In the genomic region with DNA sequence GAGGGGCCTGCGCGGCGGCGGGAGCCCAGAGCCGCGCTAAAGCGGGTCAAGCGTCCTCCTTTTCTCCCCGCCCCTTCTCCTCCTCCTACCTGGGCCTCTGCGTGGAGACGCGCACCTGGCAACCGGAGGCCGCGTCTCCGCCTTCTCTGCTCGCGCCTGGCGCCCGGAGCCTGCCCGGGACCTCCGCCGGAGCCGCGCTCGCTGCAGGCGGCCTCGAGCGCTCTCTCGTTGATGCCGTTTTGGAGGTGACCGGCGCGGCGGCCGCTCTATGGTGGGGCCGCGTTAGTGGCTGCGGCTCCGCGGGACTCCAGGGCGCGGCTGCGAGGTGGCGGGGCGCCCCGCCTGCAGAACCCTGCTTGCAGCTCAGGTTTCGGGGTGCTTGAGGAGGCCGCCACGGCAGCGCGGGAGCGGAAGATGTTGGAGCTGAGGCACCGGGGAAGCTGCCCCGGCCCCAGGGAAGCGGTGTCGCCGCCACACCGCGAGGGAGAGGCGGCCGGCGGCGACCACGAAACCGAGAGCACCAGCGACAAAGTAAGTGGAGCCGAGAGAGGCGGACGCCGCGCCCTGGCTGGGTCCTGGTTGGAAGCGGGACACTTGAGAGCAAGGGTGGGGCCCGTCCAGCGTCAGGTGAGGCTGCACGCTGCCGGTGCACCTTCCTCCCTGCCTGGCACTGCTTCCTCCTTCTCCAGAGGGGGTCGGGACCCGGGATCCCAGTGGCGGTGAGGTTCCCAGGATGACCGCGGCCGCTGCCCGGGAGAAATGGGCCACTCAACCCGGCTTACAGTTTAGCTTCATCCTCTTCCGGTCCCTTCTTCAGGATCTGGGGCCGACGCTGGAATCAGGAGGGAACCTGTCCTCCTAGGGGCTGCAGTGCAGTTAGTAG, we compare ENCODE assay signal across 9 cellular contexts. TPM values are rescaled to one million over a fixed set of nuclear protein-coding genes. Genes with fewer than 3 reads are reported as not detected.
DNase-seq lines count a peak whose midpoint lies in the region; ATAC-seq and TF ChIP-seq lines count a peak whose summit lies in the region.
"Had no signal": no experiment of that assay in that cellular context is flagged by ENCODE, and none has a peak within 500 bp of the region (broad histone marks: within the 10 kb centered on the region; RNA-seq: fewer than 3 reads in every experiment).

A gene (plus strand): TSS at position 140 of the 883 bp plus-strand sequence. CDS start 275 bp downstream, at position 415.

- H3K9me3 ChIP-seq in CD4-positive, alpha-beta memory T cell (ENCODE audit: control insufficient read depth in 1 of 2, low read length in 2 of 2): no peaks in the 10 kb centered on the region
- no peaks in the 10 kb centered on the region for H3K9me3 ChIP-seq in SJCRH30 (replicated peaks)
- H3K9me3 ChIP-seq in left lung: peaks cover 0 to 2% of the 10 kb centered on the region in 2 donors

- H3K27me3 ChIP-seq in CD4-positive, alpha-beta memory T cell (ENCODE audit: insufficient read depth, low read length): peaks cover 7% of the 10 kb centered on the region
- H3K27me3 ChIP-seq in SJCRH30: 0 out of 2 replicates have a peak, but pooled peaks cover 4% of the 10 kb centered on the region
- H3K27me3 ChIP-seq in left lung: peaks cover 4 to 72% of the 10 kb centered on the region in 2 donors

- H3K9me3 Mint-ChIP-seq in CD4-positive, alpha-beta memory T cell: peaks cover 0 to 8% (median 1%) of the 10 kb centered on the region in 8 donors
- peaks cover 0 to 7% of the 10 kb centered on the region in 2 donors for H3K9me3 Mint-ChIP-seq in stimulated activated naive B cell treated with anti-CD40 and anti-IgM and Interleukin-4, amounts not matched to agents 10 μg/mL and 1 μg/mL and 100 μg/mL, for 72 hours

- H3K27me3 Mint-ChIP-seq in CD4-positive, alpha-beta memory T cell: peaks cover 18 to 32% of the 10 kb centered on the region in 2 donors
- H3K27me3 Mint-ChIP-seq in stimulated activated naive B cell treated with anti-CD40 and anti-IgM and Interleukin-4, amounts not matched to agents 10 μg/mL and 1 μg/mL and 100 μg/mL, for 72 hours: peaks cover 46 to 73% of the 10 kb centered on the region in 2 donors

- intact Hi-C loops in CD4-positive, alpha-beta memory T cell (cut with micrococcal nuclease): loop anchor here (5.0 kb wide), 1 partner anchor 1681 kb away; a partner anchor contains a TSS
- intact Hi-C loops in left lung (cut with DNase I): loop anchor here in 1 of 2 donors (10.0 kb wide), 1 partner anchor 392 kb away; no protein-coding TSS in a partner anchor

- H3K4me1 Mint-ChIP-seq in CD4-positive, alpha-beta memory T cell: peaks cover 9 to 18% (median 15%) of the 10 kb centered on the region in 4 donors
- H3K4me1 Mint-ChIP-seq in stimulated activated naive B cell treated with anti-CD40 and anti-IgM and Interleukin-4, amounts not matched to agents 10 μg/mL and 1 μg/mL and 100 μg/mL, for 72 hours: peaks cover 11 to 17% of the 10 kb centered on the region in 2 donors

- CTCF ChIA-PET in CD4-positive, alpha-beta memory T cell (lab: Charles Lee; ENCODE audit: partially characterized antibody): interaction anchor here (1.1 kb wide), 1 partner anchor 9 kb away, joined by 3 read pairs; no protein-coding TSS in a partner anchor

- POLR2A ChIA-PET in CD4-positive, alpha-beta memory T cell (lab: Charles Lee; ENCODE audit: partially characterized antibody): interaction anchor here (1.4 kb wide), 1 partner anchor 9 kb away, joined by 4 read pairs; no protein-coding TSS in a partner anchor

- H3K27ac ChIP-seq in CD4-positive, alpha-beta memory T cell (ENCODE audit: low read depth, low read length): peak within 1 kb of the TSS; percentile 31
- H3K27ac ChIP-seq in SJCRH30: no peak within 1 kb of the TSS
- peak within 1 kb of the TSS; percentile 82 to 88 for H3K27ac ChIP-seq in left lung

- peaks cover 19% of the 10 kb centered on the region for H3K4me1 ChIP-seq in CD4-positive, alpha-beta memory T cell (ENCODE audit: insufficient read depth, low read length)
- H3K4me1 ChIP-seq in SJCRH30 (no peaks in the 10 kb centered on the region; the same call in 1 of the 2 replicates), left lung (peaks cover 0 to 9% of the 10 kb centered on the region in 2 donors)

- H3K4me3 Mint-ChIP-seq in CD4-positive, alpha-beta memory T cell: peak within 1 kb of the TSS; percentile 83 to 91 (median 88)
- peak within 1 kb of the TSS; percentile 77 to 83 for H3K4me3 Mint-ChIP-seq in stimulated activated naive B cell treated with anti-CD40 and anti-IgM and Interleukin-4, amounts not matched to agents 10 μg/mL and 1 μg/mL and 100 μg/mL, for 72 hours

- no peaks in the 10 kb centered on the region for H3K36me3 ChIP-seq in CD4-positive, alpha-beta memory T cell (ENCODE audit: insufficient read depth, low read length)
- no peaks in the 10 kb centered on the region for H3K36me3 ChIP-seq in SJCRH30
- H3K36me3 ChIP-seq in left lung: no peaks in the 10 kb centered on the region

- TF ChIP-seq CTCF in left lung (IDR thresholded peaks at IDR 0.05): no peak

- peak within 1 kb of the TSS; percentile 50 to 51 for H3K4me3 ChIP-seq in CD4-positive, alpha-beta memory T cell (ENCODE audit: low read length in 2 of 2)
- peak within 1 kb of the TSS; percentile 77 for H3K4me3 ChIP-seq in SJCRH30
- peak within 1 kb of the TSS; percentile 83 to 85 for H3K4me3 ChIP-seq in left lung

- peak in 2 of 5 donors; percentile 19 to 53 for DNase-seq in CD4-positive, alpha-beta memory T cell
- DNase-seq in GM19238 (ENCODE audit: insufficient read length, low spot score) (peak; percentile 16), SJCRH30 (peak; percentile 45 to 58), cerebellar cortex (ENCODE audit: low spot score) (peak; percentile 22), left lung (peak; percentile 82 to 91), NCI-H1694 (lab: John Stamatoyannopoulos, UW) (no peak)
- no peak for DNase-seq in stimulated activated naive B cell treated with anti-CD40 and anti-IgM and Interleukin-4, amounts not matched to agents 10 μg/mL and 1 μg/mL and 100 μg/mL, for 72 hours

- peak; percentile 28 for ATAC-seq in HG03196 (IDR thresholded peaks at IDR 0.05; ENCODE audit: unreplicated experiment)
- ATAC-seq in left lung: peak; percentile 79
- peak; percentile 59 to 68 for ATAC-seq in stimulated activated naive B cell treated with anti-CD40 and anti-IgM and Interleukin-4, amounts not matched to agents 10 μg/mL and 1 μg/mL and 100 μg/mL, for 72 hours (replicated peaks)

- peaks cover 0 to 3% of the 10 kb centered on the region in 2 donors for H3K36me3 Mint-ChIP-seq in CD4-positive, alpha-beta memory T cell
- peaks cover 0 to 4% of the 10 kb centered on the region in 2 donors for H3K36me3 Mint-ChIP-seq in stimulated activated naive B cell treated with anti-CD40 and anti-IgM and Interleukin-4, amounts not matched to agents 10 μg/mL and 1 μg/mL and 100 μg/mL, for 72 hours

- H3K27ac Mint-ChIP-seq in CD4-positive, alpha-beta memory T cell: peak within 1 kb of the TSS; percentile 73 to 91 (median 79)
- peak within 1 kb of the TSS; percentile 25 for H3K27ac Mint-ChIP-seq in stimulated activated naive B cell treated with anti-CD40 and anti-IgM and Interleukin-4, amounts not matched to agents 10 μg/mL and 1 μg/mL and 100 μg/mL, for 72 hours

RNA-seq across cellular contexts. Expression of the gene that starts here (rescaled TPM):
- under 1 TPM; 0.67 to 0.83 TPM for total RNA-seq in CD4-positive, alpha-beta memory T cell
- polyA plus RNA-seq in CD4-positive, alpha-beta memory T cell: under 1 TPM; 0.12 to 0.31 TPM
- total RNA-seq in SJCRH30 (2014; rRNA removed; shearing (Covaris generic)): 1.5 and 1.6 TPM in 2 replicates
- 10 to 100 TPM; 22.4 to 25.7 TPM for total RNA-seq in left lung
- total RNA-seq: T-helper 2 cell treated with Interferon-gamma antibody and Interleukin-4, amounts not matched to agents 100 ng/mL and 5 ng/mL, for 36 hours had no signal

Comparison
In these comparisons a context has a peak if more than half of its experiments do, and no peak if none do; other contexts are left out.
1. DNase-seq: peak in GM19238 (single experiment), SJCRH30 (2 of 2), cerebellar cortex (single experiment) and left lung (2 of 2); none in stimulated activated naive B cell treated with anti-CD40 and anti-IgM and Interleukin-4, amounts not matched to agents 10 μg/mL and 1 μg/mL and 100 μg/mL, for 72 hours (single experiment) and NCI-H1694 (single experiment).
2. ATAC-seq: peak in every context shown above with its lines; median percentile 79 in left lung; 64 in stimulated activated naive B cell treated with anti-CD40 and anti-IgM and Interleukin-4, amounts not matched to agents 10 μg/mL and 1 μg/mL and 100 μg/mL, for 72 hours; 28 in HG03196.
3. Peak in every context shown above with its lines, with median percentiles within 50 percentile points of each other: H3K4me3 ChIP-seq.